ENCODE assay signal across 10 cellular contexts in genomic region chrX:10755477-10756334, GRCh38.
A peak's percentile ranks its signal among the peaks of the same experiment; 100 is the strongest.
DNase-seq lines count a peak whose midpoint lies in the region; FAIRE-seq and TF ChIP-seq lines count a peak whose summit lies in the region.
"Had no signal": no experiment of that assay in that cellular context is flagged by ENCODE, and none has a peak within 500 bp of the region (broad histone marks: within the 10 kb centered on the region; RNA-seq: fewer than 3 reads in every experiment).

No MANE protein-coding gene starts in this region.

- no peak overlapping the region for H3K27ac ChIP-seq in MM.1S (ENCODE audit: low read length)

- H3K4me2 ChIP-seq in MM.1S (ENCODE audit: low read depth, low read length) = no peak overlapping the region

- no peaks in the 10 kb centered on the region for H3K4me1 ChIP-seq in MM.1S (ENCODE audit: low read length)

- DNase-seq in RPMI7951 (ENCODE audit: low read depth) (peak; percentile 59), foreskin fibroblast (peak; percentile 40 to 45), pulmonary artery endothelial cell (ENCODE audit: low read depth, low spot score) (peak; percentile 15), NCI-H187 (lab: John Stamatoyannopoulos, UW) (no peak), GM19239 (ENCODE audit: insufficient read length, low spot score) (no peak), MM.1S (no peak)
- no peak for DNase-seq in activated CD8-positive, alpha-beta memory T cell treated with anti-CD3 and anti-CD28 coated beads, Interleukin-2, amount 50 U/mL, for 48 hours
- DNase-seq: left cardiac atrium, T-helper 1 cell had no signal

- H2AFZ ChIP-seq in MM.1S (ENCODE audit: low read length) = no peak overlapping the region

- FAIRE-seq in G401.6 (lab: Jason Lieb, UNC) (peak; percentile 97), GM19239 (lab: Jason Lieb, UNC) (no peak)

- H4K20me1 ChIP-seq in MM.1S (ENCODE audit: insufficient read depth, low read length) = no peaks in the 10 kb centered on the region

- no peak for TF ChIP-seq CTCF in foreskin fibroblast (IDR thresholded peaks at IDR 0.05; ENCODE audit: low read depth, low read length)
- no peak for TF ChIP-seq CTCF in MM.1S (IDR thresholded peaks at IDR 0.05; ENCODE audit: low read length)

- H3K36me3 ChIP-seq in MM.1S (replicated peaks; ENCODE audit: insufficient read depth, low read length) = no peaks in the 10 kb centered on the region

- no peaks in the 10 kb centered on the region for H3K9me3 ChIP-seq in MM.1S (replicated peaks; ENCODE audit: insufficient read depth, low read length)

- no peaks in the 10 kb centered on the region for H3K27me3 ChIP-seq in MM.1S (replicated peaks; ENCODE audit: insufficient read depth, low read length)

- no peaks in the 10 kb centered on the region for H3K79me2 ChIP-seq in MM.1S (ENCODE audit: low read length)

- H3K4me3 ChIP-seq in foreskin fibroblast (ENCODE audit: low read depth in 1 of 2, low read length in 2 of 2) (no peak overlapping the region), MM.1S (ENCODE audit: low read length) (no peak overlapping the region)

- no peaks in the 10 kb centered on the region for H3F3A ChIP-seq in MM.1S (ENCODE audit: insufficient read depth, low read length)

- no peak overlapping the region for H3K9ac ChIP-seq in MM.1S (ENCODE audit: low read length)

- H3K9me2 ChIP-seq in MM.1S (replicated peaks; ENCODE audit: insufficient read depth, low read length) = no peaks in the 10 kb centered on the region

Comparison
In these comparisons a context has a peak if more than half of its experiments do, and no peak if none do; other contexts are left out.
1. DNase-seq: peak in RPMI7951 (single experiment), foreskin fibroblast (2 of 2) and pulmonary artery endothelial cell (single experiment); none in NCI-H187 (0 of 2), GM19239 (single experiment), MM.1S (single experiment) and activated CD8-positive, alpha-beta memory T cell treated with anti-CD3 and anti-CD28 coated beads, Interleukin-2, amount 50 U/mL, for 48 hours (single experiment).